Comparison of ENCODE assay signal across 1 cellular context in genomic region chr20:3203315-3204123, GRCh38.
TF ChIP-seq lines count a peak whose summit lies in the region.

No MANE protein-coding gene starts in this region.

TF ChIP-seq in HepG2, 621 proteins besides CTCF, POLR2A, EP300 and RAD21 (continued from another document and continues in another):
- no peak; the same call in 1 of the 2 replicates for TF ChIP-seq RXRB (CRISPR knock-in tag; IDR thresholded peaks at IDR 0.05; ENCODE audit: borderline replicate concordance)
- no peak for TF ChIP-seq ZNF512 (CRISPR knock-in tag; IDR thresholded peaks at IDR 0.05)
- TF ChIP-seq ZBTB46 (CRISPR knock-in tag; IDR thresholded peaks at IDR 0.05; ENCODE audit: borderline replicate concordance), result no peak
- TF ChIP-seq FOSL1 (CRISPR knock-in tag; IDR thresholded peaks at IDR 0.05; ENCODE audit: borderline replicate concordance), result no peak
- TF ChIP-seq ZNF572 (CRISPR knock-in tag; IDR thresholded peaks at IDR 0.05), result no peak; the same call in none of the 2 replicates
- no peak for TF ChIP-seq ZNF260 (CRISPR knock-in tag; IDR thresholded peaks at IDR 0.05; ENCODE audit: borderline replicate concordance, low read depth)
- TF ChIP-seq ZNF775 (CRISPR knock-in tag; IDR thresholded peaks at IDR 0.05; ENCODE audit: borderline replicate concordance), result 0 out of 2 replicates have a peak, but pooled peaks have one; percentile 26
- TF ChIP-seq NFE2 (CRISPR knock-in tag; IDR thresholded peaks at IDR 0.05), result no peak
- TF ChIP-seq ZNF17 (CRISPR knock-in tag; IDR thresholded peaks at IDR 0.05), result no peak
- no peak for TF ChIP-seq MAFK (conservative IDR thresholded peaks at IDR 0.05 in 1 of 2, IDR thresholded peaks at IDR 0.05 in 1 of 2; ENCODE audit: low read length in 2 of 2)
- TF ChIP-seq ZNF687 (CRISPR knock-in tag; IDR thresholded peaks at IDR 0.05), result peak; percentile 75
- no peak for TF ChIP-seq RAD51 (IDR thresholded peaks at IDR 0.05; ENCODE audit: borderline replicate concordance)
- TF ChIP-seq MIER2 (CRISPR knock-in tag; IDR thresholded peaks at IDR 0.05), result no peak
- peak; percentile 50; the same call in 1 of the 2 replicates for TF ChIP-seq TFDP1 (CRISPR knock-in tag; IDR thresholded peaks at IDR 0.05; ENCODE audit: borderline replicate concordance)
- TF ChIP-seq ZNF234 (CRISPR knock-in tag; conservative IDR thresholded peaks at IDR 0.05), result no peak; the same call in 1 of the 2 replicates
- no peak for TF ChIP-seq ZMYM4 (CRISPR knock-in tag; IDR thresholded peaks at IDR 0.05)
- peak; percentile 10; the same call in 1 of the 2 replicates for TF ChIP-seq TARDBP (CRISPR knock-in tag; IDR thresholded peaks at IDR 0.05)
- peak; percentile 82 for TF ChIP-seq AGO1 (IDR thresholded peaks at IDR 0.05; ENCODE audit: low read depth, low read length, poor library complexity, severe bottlenecking)
- no peak for TF ChIP-seq SMAD9 (CRISPR knock-in tag; IDR thresholded peaks at IDR 0.05)
- TF ChIP-seq ZNF569 (CRISPR knock-in tag; IDR thresholded peaks at IDR 0.05; ENCODE audit: borderline replicate concordance), result no peak
- no peak for TF ChIP-seq HDAC6 (IDR thresholded peaks at IDR 0.05; ENCODE audit: low read depth, low read length)
- no peak for TF ChIP-seq CREB1 (IDR thresholded peaks at IDR 0.05)
- TF ChIP-seq CREB1 (CRISPR knock-in tag; IDR thresholded peaks at IDR 0.05), result no peak
- TF ChIP-seq KLF16 (CRISPR knock-in tag; IDR thresholded peaks at IDR 0.05), result no peak
- TF ChIP-seq IKZF5 (CRISPR knock-in tag; IDR thresholded peaks at IDR 0.05), result no peak
- peak; percentile 15; the same call in 1 of the 2 replicates for TF ChIP-seq HIVEP1 (CRISPR knock-in tag; IDR thresholded peaks at IDR 0.05)
- 0 out of 2 replicates have a peak, but pooled peaks have one; percentile 71 for TF ChIP-seq ZNF768 (CRISPR knock-in tag; IDR thresholded peaks at IDR 0.05)
- no peak for TF ChIP-seq U2AF1 (optimal IDR thresholded peaks at IDR 0.05; ENCODE audit: low read depth, low read length)
- TF ChIP-seq ETV6 (CRISPR knock-in tag; conservative IDR thresholded peaks at IDR 0.05), result no peak
- no peak for TF ChIP-seq ZBTB38 (CRISPR knock-in tag; IDR thresholded peaks at IDR 0.05)
- 0 out of 2 replicates have a peak, but pooled peaks have one; percentile 47 for TF ChIP-seq ZFP36L1 (CRISPR knock-in tag; IDR thresholded peaks at IDR 0.05)
- TF ChIP-seq TBX2 (CRISPR knock-in tag; IDR thresholded peaks at IDR 0.05; ENCODE audit: borderline replicate concordance), result peak; percentile 57; the same call in 1 of the 2 replicates
- no peak for TF ChIP-seq YEATS4 (CRISPR knock-in tag; IDR thresholded peaks at IDR 0.05; ENCODE audit: borderline replicate concordance)
- no peak for TF ChIP-seq PRPF4 (IDR thresholded peaks at IDR 0.05; ENCODE audit: low read depth, low read length, poor library complexity, severe bottlenecking)
- TF ChIP-seq CSRNP2 (CRISPR knock-in tag; conservative IDR thresholded peaks at IDR 0.05; ENCODE audit: low read depth), result no peak
- TF ChIP-seq RELA (CRISPR knock-in tag; IDR thresholded peaks at IDR 0.05), result no peak
- TF ChIP-seq BHLHE40 (IDR thresholded peaks at IDR 0.05; ENCODE audit: low read length), result no peak
- peak; percentile 21; the same call in 1 of the 2 replicates for TF ChIP-seq ZNF550 (CRISPR knock-in tag; IDR thresholded peaks at IDR 0.05; ENCODE audit: borderline replicate concordance)
- no peak for TF ChIP-seq TAF1 (CRISPR knock-in tag; IDR thresholded peaks at IDR 0.05)
- TF ChIP-seq NAIF1 (CRISPR knock-in tag; IDR thresholded peaks at IDR 0.05; ENCODE audit: borderline replicate concordance), result no peak
- TF ChIP-seq HMG20B (CRISPR knock-in tag; conservative IDR thresholded peaks at IDR 0.05), result no peak
- TF ChIP-seq ZNF878 (CRISPR knock-in tag; IDR thresholded peaks at IDR 0.05), result no peak
- peak; percentile 97 for TF ChIP-seq REL (CRISPR knock-in tag; conservative IDR thresholded peaks at IDR 0.05)
- no peak for TF ChIP-seq THAP11 (CRISPR knock-in tag; IDR thresholded peaks at IDR 0.05)
- no peak; the same call in 1 of the 2 replicates for TF ChIP-seq ZNF501 (CRISPR knock-in tag; IDR thresholded peaks at IDR 0.05)
- no peak; the same call in 1 of the 2 replicates for TF ChIP-seq PHF8 (CRISPR knock-in tag; IDR thresholded peaks at IDR 0.05)
- no peak for TF ChIP-seq ZNF788 (CRISPR knock-in tag; IDR thresholded peaks at IDR 0.05; ENCODE audit: borderline replicate concordance)
- peak; percentile 66; the same call in 1 of the 2 replicates for TF ChIP-seq ZNF367 (CRISPR knock-in tag; IDR thresholded peaks at IDR 0.05; ENCODE audit: borderline replicate concordance)
- TF ChIP-seq HNRNPK (IDR thresholded peaks at IDR 0.05; ENCODE audit: low read depth, low read length, poor library complexity, severe bottlenecking), result no peak
- TF ChIP-seq HOXD1 (CRISPR knock-in tag; IDR thresholded peaks at IDR 0.05), result no peak
- peak; percentile 26; the same call in 1 of the 2 replicates for TF ChIP-seq ZNF512B (CRISPR knock-in tag; IDR thresholded peaks at IDR 0.05; ENCODE audit: borderline replicate concordance)
- no peak for TF ChIP-seq BCL6 (CRISPR knock-in tag; IDR thresholded peaks at IDR 0.05)
- no peak for TF ChIP-seq MLXIP (CRISPR knock-in tag; IDR thresholded peaks at IDR 0.05; ENCODE audit: borderline replicate concordance)
- 0 out of 2 replicates have a peak, but pooled peaks have one; percentile 80 for TF ChIP-seq ZNF713 (CRISPR knock-in tag; IDR thresholded peaks at IDR 0.05)
